Comparison of ENCODE assay signal across 1 cellular context in genomic region chr4:79284893-79285292, GRCh38.
TF ChIP-seq lines count a peak whose summit lies in the region.

No MANE protein-coding gene starts in this region.

TF ChIP-seq in GM23338, 12 proteins besides CTCF, POLR2A, EP300 and RAD21 (continued from another document):
- TF ChIP-seq REST (IDR thresholded peaks at IDR 0.05; ENCODE audit: unreplicated experiment) (no peak), CREB1 (CRISPR knock-in tag; IDR thresholded peaks at IDR 0.05; ENCODE audit: low read depth) (no peak)
